ENCODE assay signal across 3 cellular contexts in genomic region chr6:113170454-113170853, GRCh38.
"Had no signal": no experiment of that assay in that cellular context is flagged by ENCODE, and none has a peak within 500 bp of the region (broad histone marks: within the 10 kb centered on the region; RNA-seq: fewer than 3 reads in every experiment).

No MANE protein-coding gene starts in this region.

- ATAC-seq: GM12878 had no signal

- H3K4me3 ChIP-seq: GM12878 had no signal

- DNase-seq: GDM1, GF-D8 had no signal
